ENCODE assay signal across 8 cellular contexts in the genomic region with DNA sequence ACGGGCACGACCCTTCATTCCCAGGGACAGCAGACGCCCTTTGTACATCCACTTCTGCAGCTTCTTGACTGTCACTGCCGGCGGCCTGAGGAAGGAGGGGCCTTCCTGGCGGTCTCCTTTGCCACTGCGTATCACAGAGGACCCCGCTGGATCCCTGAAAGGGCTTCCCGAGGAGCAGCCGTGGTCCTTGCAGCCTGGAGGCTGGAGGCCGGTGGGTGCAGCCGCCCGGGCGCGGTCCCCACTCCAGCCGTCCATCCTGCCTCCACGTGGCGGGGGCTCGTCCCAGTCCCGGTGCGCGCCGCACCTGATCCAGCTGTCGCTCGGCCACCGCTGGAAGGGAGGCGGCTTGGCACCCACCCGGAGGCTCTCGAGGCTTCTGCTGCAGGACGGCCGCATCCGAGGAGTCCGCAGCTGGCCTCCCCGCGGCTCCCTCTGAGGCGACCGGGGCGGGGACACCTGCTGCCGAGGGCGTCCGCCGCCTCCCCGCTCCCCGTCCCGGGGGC. TPM values are rescaled to one million over a fixed set of nuclear protein-coding genes. Genes with fewer than 3 reads are reported as not detected.
DNase-seq lines count a peak whose midpoint lies in the region; ATAC-seq, FAIRE-seq and TF ChIP-seq lines count a peak whose summit lies in the region.

No MANE protein-coding gene starts in this region.

- TF ChIP-seq CTCF in endodermal cell (conservative IDR thresholded peaks at IDR 0.05) = no peak

- peaks cover 2% of the 10 kb centered on the region for H3K36me3 Mint-ChIP-seq in endodermal cell (ENCODE audit: low read depth)

- under 1% methylated on average over 45 of the region's 45 CpGs for WGBS in HUES64
- WGBS in endodermal cell (ENCODE audit: insufficient coverage in 1 of 2, insufficient read length in 1 of 2), 2 experiments = 0 to 2% methylated on average over 10 to 45 of the region's 45 CpGs

- no peaks in the 10 kb centered on the region for H3K36me3 ChIP-seq in HUES64 (ENCODE audit: insufficient read depth, low read length)
- H3K36me3 ChIP-seq in endodermal cell (ENCODE audit: control insufficient read depth, insufficient read depth, low read length) = no peaks in the 10 kb centered on the region
- H3K36me3 ChIP-seq in muscle layer of colon (ENCODE audit: insufficient read depth, low read length) = no peaks in the 10 kb centered on the region
- no peaks in the 10 kb centered on the region for H3K36me3 ChIP-seq in stomach smooth muscle (ENCODE audit: control insufficient read depth in 2 of 2, insufficient read depth in 2 of 2, low read length in 2 of 2)

- DNase-seq in ELF-1 (ENCODE audit: low read depth, low spot score) (peak; percentile 76), endodermal cell (peak; percentile 83), HTR-8/SVneo (ENCODE audit: insufficient read length, low spot score) (no peak)

- peak overlapping the region; percentile 99; the same call in 1 of the 2 replicates for H3K27ac ChIP-seq in HUES64 (ENCODE audit: low read depth, low read length)
- no peak overlapping the region for H3K27ac ChIP-seq in endodermal cell (ENCODE audit: low read depth, low read length)
- H3K27ac ChIP-seq in muscle layer of colon (ENCODE audit: low read depth, low read length) = peak overlapping the region; percentile 99
- H3K27ac ChIP-seq in stomach smooth muscle (ENCODE audit: low read length) = peak overlapping the region; percentile 94

- no peak for FAIRE-seq in HTR-8/SVneo (lab: Jason Lieb, UNC)

- H3K9me3 ChIP-seq in HUES64 (ENCODE audit: insufficient read depth, low read depth, low read length) = no peaks in the 10 kb centered on the region
- no peaks in the 10 kb centered on the region for H3K9me3 ChIP-seq in endodermal cell (ENCODE audit: control insufficient read depth, low read length)
- H3K9me3 ChIP-seq in muscle layer of colon (ENCODE audit: low read length) = no peaks in the 10 kb centered on the region
- no peaks in the 10 kb centered on the region for H3K9me3 ChIP-seq in stomach smooth muscle (ENCODE audit: control insufficient read depth in 2 of 2, low read length in 2 of 2)

- H3K4me1 Mint-ChIP-seq in endodermal cell = peaks cover 30% of the 10 kb centered on the region

- peak; percentile 36 for ATAC-seq in GM21529 (IDR thresholded peaks at IDR 0.05; ENCODE audit: unreplicated experiment)
- peak; percentile 3 to 14 for ATAC-seq in activated CD4-positive, CD25-positive, alpha-beta regulatory T cell treated with anti-CD3 and anti-CD28 coated beads, Interleukin-2, amount 50 U/mL, for 24 hours

- H3K27me3 ChIP-seq in HUES64 (ENCODE audit: insufficient read depth, low read length) (no peaks in the 10 kb centered on the region), endodermal cell (ENCODE audit: control insufficient read depth, insufficient read depth, low read length, poor library complexity, severe bottlenecking) (no peaks in the 10 kb centered on the region), muscle layer of colon (ENCODE audit: control insufficient read depth in 1 of 2, insufficient read depth in 2 of 2, low read length in 2 of 2) (no peaks in the 10 kb centered on the region), stomach smooth muscle (ENCODE audit: control insufficient read depth in 1 of 2, insufficient read depth in 2 of 2, low read length in 2 of 2) (no peaks in the 10 kb centered on the region)

- peaks cover 22% of the 10 kb centered on the region; the same call in 1 of the 2 replicates for H3K4me1 ChIP-seq in HUES64 (ENCODE audit: insufficient read depth, low read length)
- no peaks in the 10 kb centered on the region for H3K4me1 ChIP-seq in endodermal cell (ENCODE audit: control insufficient read depth, insufficient read depth, low read length)
- no peaks in the 10 kb centered on the region for H3K4me1 ChIP-seq in muscle layer of colon (ENCODE audit: insufficient read depth, low read length)
- H3K4me1 ChIP-seq in stomach smooth muscle (ENCODE audit: control insufficient read depth, insufficient read depth, low read length) = no peaks in the 10 kb centered on the region

- H3K4me3 ChIP-seq in HUES64 (ENCODE audit: low read length) (peak overlapping the region; percentile 79), endodermal cell (ENCODE audit: low read length) (peak overlapping the region; percentile 90), muscle layer of colon (ENCODE audit: low read depth in 1 of 2, low read length in 2 of 2) (peak overlapping the region; percentile 81 to 99), stomach smooth muscle (ENCODE audit: low read length in 2 of 2) (peak overlapping the region; percentile 90 to 91)

- H3K9ac ChIP-seq in HUES64 (ENCODE audit: low read depth, low read length) (peak overlapping the region; percentile 89), endodermal cell (ENCODE audit: extremely low read depth, low read length, poor library complexity, severe bottlenecking) (peak overlapping the region; percentile 98), muscle layer of colon (ENCODE audit: low read length) (peak overlapping the region; percentile 76), stomach smooth muscle (ENCODE audit: low read length in 2 of 2) (peak overlapping the region; percentile 77 to 97)

- peaks cover 8% of the 10 kb centered on the region for H3K27me3 Mint-ChIP-seq in endodermal cell (ENCODE audit: insufficient read depth)

- peak overlapping the region; percentile 87 for H3K4me3 Mint-ChIP-seq in endodermal cell

- no peak overlapping the region for H3K27ac Mint-ChIP-seq in endodermal cell

- H3K9me3 Mint-ChIP-seq in endodermal cell = no peaks in the 10 kb centered on the region

RNA-seq across cellular contexts. Expression of a gene that starts 0.4 kb away (rescaled TPM):
- 4.3 TPM for polyA plus RNA-seq in HUES64 (2013, experiment 1 of 2)
- 4.5 TPM for polyA plus RNA-seq in HUES64 (2013, experiment 2 of 2)
- total RNA-seq in endodermal cell = 10 to 100 TPM; 11.0 to 14.1 TPM
- polyA plus RNA-seq in endodermal cell (2013, experiment 1 of 2) = 5.3 TPM
- 6.3 TPM for polyA plus RNA-seq in endodermal cell (2013, experiment 2 of 2)

RNA-seq across cellular contexts. Expression of a gene that starts 59.0 kb away (rescaled TPM):
- 28.5 TPM for polyA plus RNA-seq in HUES64 (2013, experiment 1 of 2)
- polyA plus RNA-seq in HUES64 (2013, experiment 2 of 2) = 28.8 TPM
- total RNA-seq in endodermal cell = 10 to 100 TPM; 41.0 to 42.9 TPM
- polyA plus RNA-seq in endodermal cell (2013, experiment 1 of 2) = 41.1 TPM
- polyA plus RNA-seq in endodermal cell (2013, experiment 2 of 2) = 41.1 TPM
